In the genomic region with DNA sequence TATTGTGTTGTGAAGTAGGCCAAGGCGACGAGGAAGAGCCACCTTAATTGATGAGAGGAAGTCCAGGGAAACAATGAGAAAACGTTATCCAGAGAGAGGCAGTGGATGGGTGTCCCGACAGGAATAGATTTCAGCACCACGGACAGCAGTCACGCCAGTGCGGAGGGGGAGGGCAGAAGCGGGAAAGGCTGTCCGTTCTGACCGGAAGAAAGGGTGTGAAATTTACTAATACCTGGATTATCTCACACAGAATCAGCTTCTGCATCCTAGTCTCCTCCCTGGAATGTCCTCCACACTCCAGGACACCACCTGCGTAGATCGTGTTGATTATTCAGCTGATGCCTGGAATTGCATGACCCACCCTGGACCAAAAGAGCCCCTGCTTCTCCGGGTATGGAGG, we compare ENCODE assay signal across 9 cellular contexts. TPM values are rescaled to one million over a fixed set of nuclear protein-coding genes. Genes with fewer than 3 reads are reported as not detected.
DNase-seq lines count a peak whose midpoint lies in the region; ATAC-seq and TF ChIP-seq lines count a peak whose summit lies in the region.
"Had no signal": no experiment of that assay in that cellular context is flagged by ENCODE, and none has a peak within 500 bp of the region (broad histone marks: within the 10 kb centered on the region; RNA-seq: fewer than 3 reads in every experiment).

No MANE protein-coding gene starts in this region.

- DNase-seq in Calu3: peak; percentile 89
- DNase-seq in MM.1S: peak; percentile 64
- DNase-seq in activated CD8-positive, alpha-beta memory T cell treated with anti-CD3 and anti-CD28 coated beads for 48 hours (ENCODE audit: low read depth in 2 of 3, low spot score in 2 of 3): peak in 2 of 3 experiments; percentile 5 to 11
- DNase-seq in fibroblast of mammary gland (ENCODE audit: low read depth): peak; percentile 49
- peak in 38 of 56 donors; percentile 0 to 68 (median 14) for DNase-seq in nucleus accumbens (lab: John Stamatoyannopoulos, UW)
- DNase-seq in NCI-H1436 (lab: John Stamatoyannopoulos, UW): no peak
- DNase-seq: gastrocnemius medialis had no signal

- H3K27ac Mint-ChIP-seq in Calu3 (ENCODE audit: unreplicated experiment): no peak overlapping the region

- CTCF ChIA-PET in Calu3 (lab: Charles Lee): interaction anchor here (1.2 kb wide), 1 partner anchor 114 kb away, joined by 3 read pairs; no protein-coding TSS in a partner anchor

- peaks cover 37% of the 10 kb centered on the region; the same call in 1 of the 2 replicates for H3K27me3 ChIP-seq in MM.1S (replicated peaks; ENCODE audit: insufficient read depth, low read length)

- H3K4me3 ChIP-seq in MM.1S (ENCODE audit: low read length) (no peak overlapping the region), fibroblast of mammary gland (ENCODE audit: control insufficient read depth, low read depth, low read length) (no peak overlapping the region)
- H3K4me3 ChIP-seq: gastrocnemius medialis had no signal

- no peak overlapping the region for H3K4me2 ChIP-seq in MM.1S (ENCODE audit: low read depth, low read length)

- no peaks in the 10 kb centered on the region for H4K20me1 ChIP-seq in MM.1S (ENCODE audit: insufficient read depth, low read length)

- H3K36me3 ChIP-seq in MM.1S (replicated peaks; ENCODE audit: insufficient read depth, low read length): no peaks in the 10 kb centered on the region
- H3K36me3 ChIP-seq: gastrocnemius medialis had no signal

- no peak overlapping the region for H3K4me3 Mint-ChIP-seq in Calu3 (ENCODE audit: low read depth, unreplicated experiment)

- no peaks in the 10 kb centered on the region for H3K9me3 ChIP-seq in MM.1S (replicated peaks; ENCODE audit: insufficient read depth, low read length)
- H3K9me3 ChIP-seq: gastrocnemius medialis had no signal

- no peak overlapping the region for H3K9ac ChIP-seq in MM.1S (ENCODE audit: low read length)

- H3K4me1 ChIP-seq in MM.1S (ENCODE audit: low read length): no peaks in the 10 kb centered on the region
- H3K4me1 ChIP-seq: gastrocnemius medialis had no signal

- H3F3A ChIP-seq in MM.1S (ENCODE audit: insufficient read depth, low read length): no peaks in the 10 kb centered on the region

- no peak overlapping the region for H3K27ac ChIP-seq in MM.1S (ENCODE audit: low read length)
- H3K27ac ChIP-seq: gastrocnemius medialis had no signal

- no TSS peak for BruUV-seq in Calu3 (replicated peaks; lab: Mats Ljungman, UMichigan)

- peaks cover 99% of the 10 kb centered on the region for H3K27me3 Mint-ChIP-seq in Calu3 (ENCODE audit: unreplicated experiment)

- peaks cover 8% of the 10 kb centered on the region for H3K4me1 Mint-ChIP-seq in Calu3 (ENCODE audit: low read depth, unreplicated experiment)

- no peaks in the 10 kb centered on the region for H3K79me2 ChIP-seq in MM.1S (ENCODE audit: low read length)

- H3K9me3 Mint-ChIP-seq in Calu3 (ENCODE audit: low read depth, unreplicated experiment): no peaks in the 10 kb centered on the region

- no peaks in the 10 kb centered on the region for H3K36me3 Mint-ChIP-seq in Calu3 (ENCODE audit: insufficient read depth, unreplicated experiment)

- TF ChIP-seq CTCF in Calu3 (IDR thresholded peaks at IDR 0.05; ENCODE audit: unreplicated experiment): no peak
- no peak for TF ChIP-seq CTCF in MM.1S (IDR thresholded peaks at IDR 0.05; ENCODE audit: low read length)
- TF ChIP-seq CTCF in fibroblast of mammary gland (conservative IDR thresholded peaks at IDR 0.05; ENCODE audit: control insufficient read depth, insufficient read depth, low read depth, low read length): no peak

- H3K9me2 ChIP-seq in MM.1S (replicated peaks; ENCODE audit: insufficient read depth, low read length): no peaks in the 10 kb centered on the region

- ATAC-seq in GM21360 (IDR thresholded peaks at IDR 0.05; ENCODE audit: unreplicated experiment) (no peak), HG02759 (IDR thresholded peaks at IDR 0.05; ENCODE audit: unreplicated experiment) (no peak)

- intact Hi-C loops in Calu3 (cut with micrococcal nuclease; ENCODE audit: unreplicated experiment): loop anchor here (2.0 kb wide), 1 partner anchor 307 kb away; no protein-coding TSS in a partner anchor

- no peak overlapping the region for H2AFZ ChIP-seq in MM.1S (ENCODE audit: low read length)

RNA-seq across cellular contexts. Expression of a gene that starts 7.4 kb away (rescaled TPM):
- total RNA-seq in Calu3 (2022): not detected in 2 replicates
- total RNA-seq: gastrocnemius medialis had no signal

RNA-seq across cellular contexts. Expression of a gene that starts 26.0 kb away (rescaled TPM):
- total RNA-seq in Calu3 (2022): not detected in 2 replicates
- total RNA-seq: gastrocnemius medialis had no signal

RNA-seq across cellular contexts. Expression of a gene that starts 41.8 kb away (rescaled TPM):
- not detected in 2 replicates for total RNA-seq in Calu3 (2022)
- total RNA-seq: gastrocnemius medialis had no signal
